29 cellular contexts compared by ENCODE assay signal in the genomic region with DNA sequence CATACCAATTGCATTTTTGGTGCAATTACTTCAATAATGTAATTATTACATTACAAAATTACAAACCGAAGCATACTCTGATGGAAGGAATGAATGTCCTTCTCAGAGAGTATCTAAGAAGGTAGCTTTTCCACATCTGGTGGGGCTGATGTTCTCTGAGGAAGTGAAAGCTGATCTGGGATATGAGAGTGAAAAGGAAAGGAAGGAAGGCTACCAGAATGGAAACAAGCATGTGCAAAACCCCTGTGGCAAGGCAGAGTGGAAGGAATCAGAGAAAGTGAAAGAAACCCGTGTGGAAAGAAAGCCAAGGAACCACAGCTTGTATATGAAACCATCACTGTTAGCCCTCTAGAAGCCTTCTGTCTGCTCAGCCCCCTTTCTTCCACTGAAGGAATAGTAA.
"Had no signal": no experiment of that assay in that cellular context is flagged by ENCODE, and none has a peak within 500 bp of the region (broad histone marks: within the 10 kb centered on the region; RNA-seq: fewer than 3 reads in every experiment).

No MANE protein-coding gene starts in this region.

- H3K4me1 ChIP-seq: left lung, lower lobe of right lung, pancreas, prostate gland, spleen, suprapubic skin, tibial artery, uterus had no signal

- H3K9me3 ChIP-seq: left lung, lower lobe of right lung, pancreas, prostate gland, spleen, suprapubic skin, thoracic aorta, tibial artery, uterus had no signal

- H3K27ac ChIP-seq: left lung, lower lobe of right lung, pancreas, prostate gland, skin epidermis, spleen, suprapubic skin, thoracic aorta, tibial artery, uterus had no signal

- H3K4me3 ChIP-seq: left lung, lower lobe of right lung, pancreas, prostate gland, skin epidermis, spleen, suprapubic skin, thoracic aorta, tibial artery, uterus had no signal

- H3K36me3 Mint-ChIP-seq: immature natural killer cell; stimulated activated effector memory CD8-positive, alpha-beta T cell treated with anti-CD3 and anti-CD28 coated beads, Interleukin-12 subunit alpha, Interleukin-12 subunit beta, amount 100 ng/mL, for 72 hours had no signal

- DNase-seq: hypothalamus; immature natural killer cell; kidney; left colon; left lung; lower lobe of right lung; mammary epithelial cell; mesenchymal stem cell; naive thymus-derived CD8-positive, alpha-beta T cell; nucleus accumbens; pancreas; posterior cingulate gyrus; retina; right cardiac atrium; spleen; stimulated activated CD4-positive, alpha-beta T cell treated with anti-CD3 and anti-CD28 coated beads, Interleukin-4, amount 100 ng/mL, for 24 hours; stimulated activated naive CD4-positive, alpha-beta T cell; tibial artery; trophoblast cell; uterus had no signal

- H3K4me1 Mint-ChIP-seq: nephron, neural crest cell had no signal

- H3K4me3 Mint-ChIP-seq: immature natural killer cell; naive thymus-derived CD8-positive, alpha-beta T cell; nephron; neural crest cell; stimulated activated effector memory CD8-positive, alpha-beta T cell treated with anti-CD3 and anti-CD28 coated beads, Interleukin-12 subunit alpha, Interleukin-12 subunit beta, amount 100 ng/mL, for 72 hours; stimulated activated naive CD8-positive, alpha-beta T cell treated with anti-CD3 and anti-CD28 coated beads, Interleukin-15, Interleukin-2, amounts not matched to agents 100 ng/mL and 50 ng/mL, for 24 hours had no signal

- H3K27ac Mint-ChIP-seq: immature natural killer cell; naive thymus-derived CD8-positive, alpha-beta T cell; nephron; stimulated activated effector memory CD8-positive, alpha-beta T cell treated with anti-CD3 and anti-CD28 coated beads, Interleukin-12 subunit alpha, Interleukin-12 subunit beta, amount 100 ng/mL, for 72 hours; stimulated activated naive CD8-positive, alpha-beta T cell treated with anti-CD3 and anti-CD28 coated beads, Interleukin-15, Interleukin-2, amounts not matched to agents 100 ng/mL and 50 ng/mL, for 24 hours had no signal

- H3K27me3 ChIP-seq: suprapubic skin, tibial artery, uterus had no signal

- ATAC-seq: left colon; left lung; lower lobe of right lung; naive thymus-derived CD8-positive, alpha-beta T cell; pancreas; right cardiac atrium; sciatic nerve; stimulated activated effector memory CD8-positive, alpha-beta T cell treated with anti-CD3 and anti-CD28 coated beads, Interleukin-12 subunit alpha, Interleukin-12 subunit beta, amount 100 ng/mL, for 72 hours had no signal

- H3K36me3 ChIP-seq: left lung, lower lobe of right lung, pancreas, prostate gland, spleen, suprapubic skin, thoracic aorta, tibial artery, uterus had no signal

- H3K9me3 Mint-ChIP-seq: immature natural killer cell; naive thymus-derived CD8-positive, alpha-beta T cell; nephron; neural crest cell; stimulated activated effector memory CD8-positive, alpha-beta T cell treated with anti-CD3 and anti-CD28 coated beads, Interleukin-12 subunit alpha, Interleukin-12 subunit beta, amount 100 ng/mL, for 72 hours; stimulated activated naive CD8-positive, alpha-beta T cell treated with anti-CD3 and anti-CD28 coated beads, Interleukin-15, Interleukin-2, amounts not matched to agents 100 ng/mL and 50 ng/mL, for 24 hours had no signal
